Comparison of ENCODE assay signal across 24 cellular contexts in genomic region chr7:96120445-96120844, GRCh38.
"Had no signal": no experiment of that assay in that cellular context is flagged by ENCODE, and none has a peak within 500 bp of the region (broad histone marks: within the 10 kb centered on the region; RNA-seq: fewer than 3 reads in every experiment).

No MANE protein-coding gene starts in this region.

- H3K27me3 Mint-ChIP-seq: activated CD4-positive, alpha-beta memory T cell treated with anti-CD3 and anti-CD28 coated beads, Interleukin-2, amount 10 ng/mL, durations not matched to agents 7 days and 5 days; activated CD4-positive, alpha-beta T cell treated with anti-CD3 and anti-CD28 coated beads, Interleukin-2, amount 10 ng/mL, durations not matched to agents 24 days and 14 days; activated naive CD4-positive, alpha-beta T cell treated with anti-CD3 and anti-CD28 coated beads, Interleukin-2, amount 10 ng/mL, durations not matched to agents 7 days and 5 days; natural killer cell treated with Interleukin-12 subunit alpha and Interleukin-12 subunit beta and Interleukin-15 and Interleukin-18, amount 100 ng/mL, for 72 hours had no signal

- H3K36me3 ChIP-seq: ovary, prostate gland had no signal

- H3K4me3 ChIP-seq: cardiac muscle cell, gastrocnemius medialis, left ventricle myocardium inferior, ovary, prostate gland, spleen, testis, upper lobe of right lung had no signal

- H3K27ac Mint-ChIP-seq: activated CD4-positive, alpha-beta memory T cell treated with anti-CD3 and anti-CD28 coated beads, Interleukin-2, amount 10 ng/mL, durations not matched to agents 7 days and 5 days; activated CD4-positive, alpha-beta T cell treated with anti-CD3 and anti-CD28 coated beads, Interleukin-2, amount 10 ng/mL, durations not matched to agents 24 days and 14 days; activated CD8-positive, alpha-beta memory T cell treated with anti-CD3 and anti-CD28 coated beads, Interleukin-2, amount 10 ng/mL, durations not matched to agents 7 days and 5 days; activated naive CD4-positive, alpha-beta T cell treated with anti-CD3 and anti-CD28 coated beads, Interleukin-2, amount 10 ng/mL, durations not matched to agents 7 days and 5 days; endodermal cell; natural killer cell treated with Interleukin-12 subunit alpha and Interleukin-12 subunit beta and Interleukin-15 and Interleukin-18, amount 100 ng/mL, for 72 hours had no signal

- H3K9me3 Mint-ChIP-seq: activated CD4-positive, alpha-beta memory T cell treated with anti-CD3 and anti-CD28 coated beads, Interleukin-2, amount 10 ng/mL, durations not matched to agents 7 days and 5 days; activated CD4-positive, alpha-beta T cell treated with anti-CD3 and anti-CD28 coated beads, Interleukin-2, amount 10 ng/mL, durations not matched to agents 24 days and 14 days; activated naive CD4-positive, alpha-beta T cell treated with anti-CD3 and anti-CD28 coated beads, Interleukin-2, amount 10 ng/mL, durations not matched to agents 7 days and 5 days; endodermal cell; natural killer cell treated with Interleukin-12 subunit alpha and Interleukin-12 subunit beta and Interleukin-15 and Interleukin-18, amount 100 ng/mL, for 72 hours had no signal

- H3K9me3 ChIP-seq: gastrocnemius medialis, left ventricle myocardium inferior, neutrophil, ovary, prostate gland, spleen, testis, upper lobe of right lung had no signal

- H3K27me3 ChIP-seq: cardiac muscle cell, gastrocnemius medialis, neutrophil, ovary, spleen, testis, upper lobe of right lung had no signal

- H3K4me3 Mint-ChIP-seq: activated CD4-positive, alpha-beta memory T cell treated with anti-CD3 and anti-CD28 coated beads, Interleukin-2, amount 10 ng/mL, durations not matched to agents 7 days and 5 days; activated CD4-positive, alpha-beta T cell treated with anti-CD3 and anti-CD28 coated beads, Interleukin-2, amount 10 ng/mL, durations not matched to agents 24 days and 14 days; activated CD8-positive, alpha-beta memory T cell treated with anti-CD3 and anti-CD28 coated beads, Interleukin-2, amount 10 ng/mL, durations not matched to agents 7 days and 5 days; activated naive CD4-positive, alpha-beta T cell treated with anti-CD3 and anti-CD28 coated beads, Interleukin-2, amount 10 ng/mL, durations not matched to agents 7 days and 5 days; endodermal cell; natural killer cell treated with Interleukin-12 subunit alpha and Interleukin-12 subunit beta and Interleukin-15 and Interleukin-18, amount 100 ng/mL, for 72 hours had no signal

- H3K4me1 Mint-ChIP-seq: activated CD4-positive, alpha-beta memory T cell treated with anti-CD3 and anti-CD28 coated beads, Interleukin-2, amount 10 ng/mL, durations not matched to agents 7 days and 5 days; activated CD4-positive, alpha-beta T cell treated with anti-CD3 and anti-CD28 coated beads, Interleukin-2, amount 10 ng/mL, durations not matched to agents 24 days and 14 days; activated CD8-positive, alpha-beta memory T cell treated with anti-CD3 and anti-CD28 coated beads, Interleukin-2, amount 10 ng/mL, durations not matched to agents 7 days and 5 days; activated naive CD4-positive, alpha-beta T cell treated with anti-CD3 and anti-CD28 coated beads, Interleukin-2, amount 10 ng/mL, durations not matched to agents 7 days and 5 days had no signal

- H3K27ac ChIP-seq: cardiac muscle cell, epithelial cell of prostate, gastrocnemius medialis, left ventricle myocardium inferior, neutrophil, ovary, prostate gland, spleen, testis, upper lobe of right lung had no signal

- ATAC-seq: activated CD4-positive, CD25-positive, alpha-beta regulatory T cell treated with anti-CD3 and anti-CD28 coated beads, Interleukin-2, amount 50 U/mL, for 24 hours; activated CD8-positive, alpha-beta memory T cell treated with anti-CD3 and anti-CD28 coated beads, Interleukin-2, amount 10 ng/mL, durations not matched to agents 7 days and 5 days; gastrocnemius medialis; natural killer cell treated with Interleukin-12 subunit alpha and Interleukin-12 subunit beta and Interleukin-15 and Interleukin-18, amount 100 ng/mL, for 72 hours; upper lobe of right lung had no signal

- DNase-seq: activated CD4-positive, alpha-beta memory T cell treated with anti-CD3 and anti-CD28 coated beads, Interleukin-2, amount 10 ng/mL, durations not matched to agents 7 days and 5 days; activated CD8-positive, alpha-beta memory T cell treated with anti-CD3 and anti-CD28 coated beads, Interleukin-2, amount 10 ng/mL, durations not matched to agents 7 days and 5 days; activated effector memory CD4-positive, alpha-beta T cell treated with anti-CD3 and anti-CD28 coated beads, Interleukin-2, amount 50 U/mL, for 16 hours; activated naive CD4-positive, alpha-beta T cell treated with anti-CD3 and anti-CD28 coated beads, Interleukin-2, amount 10 ng/mL, durations not matched to agents 7 days and 5 days; activated T-cell treated with anti-CD3 and anti-CD28 coated beads for 4 hours; cortex of kidney; endodermal cell; gastrocnemius medialis; hippocampal formation; kidney glomerular epithelial cell; left ventricle myocardium inferior; ovary; spleen; stimulated activated CD4-positive, alpha-beta T cell treated with anti-CD3 and anti-CD28 coated beads, Interleukin-4, amount 100 ng/mL, for 1 hour; stimulated activated naive CD4-positive, alpha-beta T cell; testis; upper lobe of right lung had no signal

- H3K4me1 ChIP-seq: gastrocnemius medialis, left ventricle myocardium inferior, prostate gland, spleen, testis, upper lobe of right lung had no signal
